ENCODE assay signal across 18 cellular contexts in genomic region chr9:371349-371748, GRCh38.
DNase-seq lines count a peak whose midpoint lies in the region; ATAC-seq, FAIRE-seq and TF ChIP-seq lines count a peak whose summit lies in the region.
"Had no signal": no experiment of that assay in that cellular context is flagged by ENCODE, and none has a peak within 500 bp of the region (broad histone marks: within the 10 kb centered on the region; RNA-seq: fewer than 3 reads in every experiment).

No MANE protein-coding gene starts in this region.

- H3K4me3 Mint-ChIP-seq in stimulated activated naive CD8-positive, alpha-beta T cell treated with anti-CD3 and anti-CD28 coated beads, Interleukin-15, Interleukin-2, amounts not matched to agents 100 ng/mL and 50 ng/mL, for 24 hours: no peak overlapping the region
- H3K4me3 Mint-ChIP-seq in stimulated activated naive CD8-positive, alpha-beta T cell treated with anti-CD3 and anti-CD28 coated beads, Interleukin-15, amount 100 ng/mL, for 72 hours: no peak overlapping the region
- H3K4me3 Mint-ChIP-seq in activated naive CD8-positive, alpha-beta T cell treated with anti-CD3 and anti-CD28 coated beads for 36 hours: no peak overlapping the region
- H3K4me3 Mint-ChIP-seq in memory B cell: no peak overlapping the region
- H3K4me3 Mint-ChIP-seq: activated naive CD8-positive, alpha-beta T cell treated with anti-CD3 and anti-CD28 coated beads, Interleukin-2, amount 10 ng/mL, durations not matched to agents 7 days and 5 days; CD8-positive, alpha-beta T cell had no signal

- H3K36me3 ChIP-seq in kidney (ENCODE audit: control insufficient read depth in 1 of 2, insufficient read depth in 2 of 2, low read length in 2 of 2): peaks cover 0 to 4% of the 10 kb centered on the region in 2 donors
- no peaks in the 10 kb centered on the region for H3K36me3 ChIP-seq in neuronal stem cell (replicated peaks in 1 of 2; ENCODE audit: control insufficient read depth in 2 of 2, insufficient read depth in 2 of 2, low read length in 2 of 2)
- H3K36me3 ChIP-seq: breast epithelium, prostate gland had no signal

- no peak overlapping the region for H3K18ac ChIP-seq in neuronal stem cell (ENCODE audit: low read length)

- peaks cover 0 to 3% (median 0%) of the 10 kb centered on the region in 3 experiments for H3K27me3 ChIP-seq in neuronal stem cell (ENCODE audit: control insufficient read depth in 3 of 3, insufficient read depth in 3 of 3, low read depth in 1 of 3, low read length in 3 of 3)
- H3K27me3 ChIP-seq: breast epithelium had no signal

- H3K4me1 ChIP-seq in kidney (ENCODE audit: control insufficient read depth in 1 of 2, insufficient read depth in 1 of 2, low read depth in 1 of 2, low read length in 2 of 2): peaks cover 4 to 7% of the 10 kb centered on the region in 2 donors
- H3K4me1 ChIP-seq in neuronal stem cell (ENCODE audit: control insufficient read depth in 2 of 2, insufficient read depth in 1 of 2, low read depth in 1 of 2, low read length in 2 of 2): no peaks in the 10 kb centered on the region
- H3K4me1 ChIP-seq: breast epithelium, prostate gland had no signal

- no peak overlapping the region for H3K14ac ChIP-seq in neuronal stem cell (ENCODE audit: low read length)

- intact Hi-C loops in kidney (cut with DNase I): no loop called here

- H3K4me1 Mint-ChIP-seq in stimulated activated naive CD8-positive, alpha-beta T cell treated with anti-CD3 and anti-CD28 coated beads, Interleukin-15, Interleukin-2, amounts not matched to agents 100 ng/mL and 50 ng/mL, for 24 hours (ENCODE audit: low read depth): no peaks in the 10 kb centered on the region
- no peaks in the 10 kb centered on the region for H3K4me1 Mint-ChIP-seq in stimulated activated naive CD8-positive, alpha-beta T cell treated with anti-CD3 and anti-CD28 coated beads, Interleukin-15, amount 100 ng/mL, for 72 hours
- no peaks in the 10 kb centered on the region for H3K4me1 Mint-ChIP-seq in activated naive CD8-positive, alpha-beta T cell treated with anti-CD3 and anti-CD28 coated beads for 36 hours
- no peaks in the 10 kb centered on the region for H3K4me1 Mint-ChIP-seq in memory B cell

- no peak overlapping the region for H2AK5ac ChIP-seq in neuronal stem cell (ENCODE audit: low read depth, low read length)

- H2BK15ac ChIP-seq in neuronal stem cell (ENCODE audit: low read length): no peak overlapping the region

- no peak for FAIRE-seq in kidney (lab: Jason Lieb, UNC)

- no peaks in the 10 kb centered on the region for H3K9me3 ChIP-seq in kidney (ENCODE audit: control insufficient read depth in 1 of 2, low read length in 2 of 2)
- H3K9me3 ChIP-seq in neuronal stem cell (replicated peaks in 1 of 2; ENCODE audit: control insufficient read depth in 2 of 2, insufficient read depth in 1 of 2, low read depth in 1 of 2, low read length in 2 of 2): no peaks in the 10 kb centered on the region
- H3K9me3 ChIP-seq: breast epithelium, prostate gland had no signal

- H2BK5ac ChIP-seq in neuronal stem cell (ENCODE audit: low read length): no peak overlapping the region

- peak overlapping the region; percentile 41 for H3K27ac Mint-ChIP-seq in stimulated activated naive CD8-positive, alpha-beta T cell treated with anti-CD3 and anti-CD28 coated beads, Interleukin-15, Interleukin-2, amounts not matched to agents 100 ng/mL and 50 ng/mL, for 24 hours
- peak overlapping the region in 1 of 2 donors; percentile 2 for H3K27ac Mint-ChIP-seq in stimulated activated naive CD8-positive, alpha-beta T cell treated with anti-CD3 and anti-CD28 coated beads, Interleukin-15, amount 100 ng/mL, for 72 hours
- H3K27ac Mint-ChIP-seq in activated naive CD8-positive, alpha-beta T cell treated with anti-CD3 and anti-CD28 coated beads for 36 hours: peak overlapping the region; percentile 27
- peak overlapping the region; percentile 40 for H3K27ac Mint-ChIP-seq in memory B cell
- H3K27ac Mint-ChIP-seq: activated naive CD8-positive, alpha-beta T cell treated with anti-CD3 and anti-CD28 coated beads, Interleukin-2, amount 10 ng/mL, durations not matched to agents 7 days and 5 days had no signal

- no peak overlapping the region for H3K23ac ChIP-seq in neuronal stem cell (ENCODE audit: low read depth, low read length, poor library complexity)

- no peaks in the 10 kb centered on the region for H3K9me3 Mint-ChIP-seq in stimulated activated naive CD8-positive, alpha-beta T cell treated with anti-CD3 and anti-CD28 coated beads, Interleukin-15, Interleukin-2, amounts not matched to agents 100 ng/mL and 50 ng/mL, for 24 hours
- no peaks in the 10 kb centered on the region for H3K9me3 Mint-ChIP-seq in stimulated activated naive CD8-positive, alpha-beta T cell treated with anti-CD3 and anti-CD28 coated beads, Interleukin-15, amount 100 ng/mL, for 72 hours
- H3K9me3 Mint-ChIP-seq in activated naive CD8-positive, alpha-beta T cell treated with anti-CD3 and anti-CD28 coated beads for 36 hours: no peaks in the 10 kb centered on the region
- no peaks in the 10 kb centered on the region for H3K9me3 Mint-ChIP-seq in memory B cell
- H3K9me3 Mint-ChIP-seq: activated naive CD8-positive, alpha-beta T cell treated with anti-CD3 and anti-CD28 coated beads, Interleukin-2, amount 10 ng/mL, durations not matched to agents 7 days and 5 days; CD8-positive, alpha-beta T cell had no signal

- no peak for ATAC-seq in stimulated activated naive CD8-positive, alpha-beta T cell treated with anti-CD3 and anti-CD28 coated beads, Interleukin-15, amount 100 ng/mL, for 72 hours
- ATAC-seq in memory B cell (ENCODE audit: low read depth): no peak
- ATAC-seq: CD8-positive, alpha-beta T cell had no signal

- H3K4me3 ChIP-seq in kidney (ENCODE audit: low read length in 2 of 2) (no peak overlapping the region), neuronal stem cell (ENCODE audit: low read length in 2 of 2) (no peak overlapping the region)
- H3K4me3 ChIP-seq: breast epithelium, prostate gland had no signal

- H2AFZ ChIP-seq in neuronal stem cell (ENCODE audit: low read length): no peak overlapping the region

- H3K4me2 ChIP-seq in neuronal stem cell (ENCODE audit: insufficient read depth, low read length, poor library complexity, severe bottlenecking): no peak overlapping the region

- no peak overlapping the region for H4K91ac ChIP-seq in neuronal stem cell (ENCODE audit: low read depth, low read length, poor library complexity)

- WGBS in neuronal stem cell (ENCODE audit: extremely low coverage in 2 of 2, insufficient read length in 2 of 2, insufficient replicate concordance in 1 of 2), 2 donors: no CpG with 5 or more reads among the region's 3 CpGs

- H4K8ac ChIP-seq in neuronal stem cell (ENCODE audit: low read depth, low read length): no peak overlapping the region

- H2BK12ac ChIP-seq in neuronal stem cell (ENCODE audit: low read length): no peak overlapping the region

- no peak for DNase-seq in stimulated activated naive CD8-positive, alpha-beta T cell treated with anti-CD3 and anti-CD28 coated beads, Interleukin-15, amount 100 ng/mL, for 72 hours
- no peak for DNase-seq in activated naive CD8-positive, alpha-beta T cell treated with anti-CD3 and anti-CD28 coated beads for 36 hours
- DNase-seq in memory B cell (ENCODE audit: low spot score in 2 of 2) (no peak), NOMO-1 treated with DMSO at 0.1 percent for 48 hours (lab: John Stamatoyannopoulos, UW; ENCODE audit: unreplicated experiment) (no peak), kidney (no peak), NCI-H2081 treated with DMSO at 0.1 percent for 48 hours (lab: John Stamatoyannopoulos, UW) (no peak), neuronal stem cell (ENCODE audit: low spot score) (no peak)
- DNase-seq: activated CD4-positive, alpha-beta T cell treated with anti-CD3 and anti-CD28 coated beads for 48 hours; activated naive CD8-positive, alpha-beta T cell treated with anti-CD3 and anti-CD28 coated beads, Interleukin-2, amount 10 ng/mL, durations not matched to agents 7 days and 5 days; CD8-positive, alpha-beta T cell; EL; IMR-90; NCI-H1105; NCI-H345; T-helper 9 cell had no signal

- no peaks in the 10 kb centered on the region for H3K79me1 ChIP-seq in neuronal stem cell (ENCODE audit: low read depth, low read length)

- no peak overlapping the region for H3K4ac ChIP-seq in neuronal stem cell (ENCODE audit: low read length)

- no peak overlapping the region for H3K27ac ChIP-seq in kidney (ENCODE audit: low read depth in 2 of 2, low read length in 2 of 2)
- no peak overlapping the region for H3K27ac ChIP-seq in neuronal stem cell (replicated peaks; ENCODE audit: low read length)
- H3K27ac ChIP-seq: breast epithelium, prostate gland had no signal

- no peak overlapping the region for H2BK120ac ChIP-seq in neuronal stem cell (ENCODE audit: low read depth, low read length)

- H3K36me3 Mint-ChIP-seq in stimulated activated naive CD8-positive, alpha-beta T cell treated with anti-CD3 and anti-CD28 coated beads, Interleukin-15, Interleukin-2, amounts not matched to agents 100 ng/mL and 50 ng/mL, for 24 hours (ENCODE audit: low read depth): peaks cover 76% of the 10 kb centered on the region
- peaks cover 26% of the 10 kb centered on the region for H3K36me3 Mint-ChIP-seq in activated naive CD8-positive, alpha-beta T cell treated with anti-CD3 and anti-CD28 coated beads for 36 hours
- H3K36me3 Mint-ChIP-seq in memory B cell: peaks cover 43% of the 10 kb centered on the region

- no peaks in the 10 kb centered on the region for H3K27me3 Mint-ChIP-seq in stimulated activated naive CD8-positive, alpha-beta T cell treated with anti-CD3 and anti-CD28 coated beads, Interleukin-15, Interleukin-2, amounts not matched to agents 100 ng/mL and 50 ng/mL, for 24 hours
- H3K27me3 Mint-ChIP-seq in stimulated activated naive CD8-positive, alpha-beta T cell treated with anti-CD3 and anti-CD28 coated beads, Interleukin-15, amount 100 ng/mL, for 72 hours: no peaks in the 10 kb centered on the region
- H3K27me3 Mint-ChIP-seq in activated naive CD8-positive, alpha-beta T cell treated with anti-CD3 and anti-CD28 coated beads for 36 hours: no peaks in the 10 kb centered on the region
- H3K27me3 Mint-ChIP-seq in memory B cell: no peaks in the 10 kb centered on the region
- H3K27me3 Mint-ChIP-seq: activated naive CD8-positive, alpha-beta T cell treated with anti-CD3 and anti-CD28 coated beads, Interleukin-2, amount 10 ng/mL, durations not matched to agents 7 days and 5 days had no signal

- no peak for TF ChIP-seq CTCF in kidney (IDR thresholded peaks at IDR 0.05; ENCODE audit: borderline replicate concordance, extremely low read depth, insufficient read depth)

- H3K9ac ChIP-seq in kidney (ENCODE audit: low read length in 2 of 2): no peak overlapping the region
- H3K9ac ChIP-seq in neuronal stem cell (ENCODE audit: low read depth, low read length, poor library complexity): no peak overlapping the region
